23 cellular contexts compared by ENCODE assay signal in the genomic region with DNA sequence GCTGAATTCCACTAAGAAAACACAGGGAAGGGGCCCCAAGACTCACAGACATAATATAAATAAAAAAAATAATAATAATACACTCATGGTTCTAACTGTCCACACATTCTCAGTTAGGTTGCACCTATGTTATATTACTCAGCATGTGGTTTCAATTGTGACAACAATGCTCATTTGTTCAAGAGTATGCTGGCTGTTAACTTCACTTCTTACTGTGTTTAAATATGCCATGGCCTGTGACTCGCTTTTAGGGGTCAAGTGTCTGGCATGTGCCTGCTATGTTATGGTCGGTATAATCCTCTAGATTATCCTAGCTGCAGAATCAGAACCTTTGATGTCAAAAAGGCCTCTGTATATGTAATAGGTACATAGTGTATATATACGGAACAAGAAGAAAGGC.
"Had no signal": no experiment of that assay in that cellular context is flagged by ENCODE, and none has a peak within 500 bp of the region (broad histone marks: within the 10 kb centered on the region; RNA-seq: fewer than 3 reads in every experiment).

No MANE protein-coding gene starts in this region.

- H3K4me1 ChIP-seq: adrenal gland, body of pancreas had no signal

- ATAC-seq: activated CD8-positive, alpha-beta T cell treated with anti-CD3 and anti-CD28 coated beads, Interleukin-2, amount 10 ng/mL, durations not matched to agents 7 days and 5 days; body of pancreas; K562; PC-3; T-helper 17 cell; WTC11 had no signal

- H3K9me3 ChIP-seq: adrenal gland, body of pancreas had no signal

- H3K36me3 ChIP-seq: adrenal gland, cardiac muscle cell had no signal

- H3K4me3 ChIP-seq: adrenal gland, body of pancreas, cardiac muscle cell, K562 had no signal

- H3K27ac ChIP-seq: adrenal gland, body of pancreas, cardiac muscle cell had no signal

- H3K27me3 ChIP-seq: adrenal gland, body of pancreas, cardiac muscle cell had no signal

- DNase-seq: activated CD4-positive, alpha-beta T cell treated with anti-CD3 and anti-CD28 coated beads for 48 hours; activated CD4-positive, alpha-beta T cell treated with anti-CD3 and anti-CD28 coated beads, Interleukin-2, amount 50 U/mL, for 4 hours; activated CD4-positive, CD25-positive, alpha-beta regulatory T cell treated with anti-CD3 and anti-CD28 coated beads, Interleukin-2, amount 50 U/mL, for 72 hours; activated CD8-positive, alpha-beta memory T cell treated with anti-CD3 and anti-CD28 coated beads, Interleukin-2, amount 50 U/mL, for 48 hours; activated CD8-positive, alpha-beta T cell treated with anti-CD3 and anti-CD28 coated beads, Interleukin-2, amount 10 ng/mL, durations not matched to agents 7 days and 5 days; activated naive CD4-positive, alpha-beta T cell treated with anti-CD3 and anti-CD28 coated beads, Interleukin-2, amount 50 U/mL, for 16 hours; activated naive CD8-positive, alpha-beta T cell treated with anti-CD3 and anti-CD28 coated beads, Interleukin-2, amount 10 ng/mL, durations not matched to agents 7 days and 5 days; activated T-cell treated with anti-CD3 and anti-CD28 coated beads, Interleukin-2, amount 50 U/mL, for 1 hour; adrenal gland; anterior cingulate cortex; body of pancreas; Karpas-422; NCI-H1092; NCI-H1930; NCI-H2171; NCI-H510A treated with DMSO at 0.1 percent for 48 hours; PC-3; SHP77 treated with DMSO at 0.1 percent for 48 hours; T-helper 17 cell; T-helper 9 cell had no signal
